In genomic region chr2:8348911-8349310, GRCh38 we compare ENCODE assay signal across 7 cellular contexts.
DNase-seq lines count a peak whose midpoint lies in the region; TF ChIP-seq lines count a peak whose summit lies in the region.
"Not testable (repeated sequence)": the region's sequence is repeated elsewhere in the genome, so short reads cannot be mapped to it uniquely, and the experiment has no call there.

No MANE protein-coding gene starts in this region.

- peak overlapping the region; percentile 51 for H3K27ac Mint-ChIP-seq in progenitor cell of endocrine pancreas

- TF ChIP-seq CTCF in progenitor cell of endocrine pancreas (IDR thresholded peaks at IDR 0.05; ENCODE audit: unreplicated experiment): not testable (repeated sequence)

- peaks cover 39% of the 10 kb centered on the region for H3K4me1 Mint-ChIP-seq in progenitor cell of endocrine pancreas (ENCODE audit: low read depth)

- H3K27me3 Mint-ChIP-seq in progenitor cell of endocrine pancreas: not testable (repeated sequence)

- H3K9me3 Mint-ChIP-seq in progenitor cell of endocrine pancreas (ENCODE audit: low read depth): not testable (repeated sequence)

- H3K36me3 Mint-ChIP-seq in progenitor cell of endocrine pancreas (ENCODE audit: insufficient read depth): not testable (repeated sequence)

- DNase-seq in COR-L47 (lab: John Stamatoyannopoulos, UW): peak; percentile 49
- peak; percentile 91 for DNase-seq in NCI-H146 (lab: John Stamatoyannopoulos, UW)
- DNase-seq in NCI-H510A treated with DMSO at 0.1 percent for 48 hours (lab: John Stamatoyannopoulos, UW): peak; percentile 35
- DNase-seq in NCI-H774 (lab: John Stamatoyannopoulos, UW): peak; percentile 72
- peak; percentile 38 for DNase-seq in activated CD8-positive, alpha-beta memory T cell treated with anti-CD3 and anti-CD28 coated beads for 24 hours
- peak; percentile 15 for DNase-seq in islet precursor cell
- DNase-seq in progenitor cell of endocrine pancreas (ENCODE audit: low spot score, unreplicated experiment): not testable (repeated sequence)

- peak overlapping the region; percentile 34 for H3K4me3 Mint-ChIP-seq in progenitor cell of endocrine pancreas (ENCODE audit: low read depth)
